24 cellular contexts compared by ENCODE assay signal in the genomic region with DNA sequence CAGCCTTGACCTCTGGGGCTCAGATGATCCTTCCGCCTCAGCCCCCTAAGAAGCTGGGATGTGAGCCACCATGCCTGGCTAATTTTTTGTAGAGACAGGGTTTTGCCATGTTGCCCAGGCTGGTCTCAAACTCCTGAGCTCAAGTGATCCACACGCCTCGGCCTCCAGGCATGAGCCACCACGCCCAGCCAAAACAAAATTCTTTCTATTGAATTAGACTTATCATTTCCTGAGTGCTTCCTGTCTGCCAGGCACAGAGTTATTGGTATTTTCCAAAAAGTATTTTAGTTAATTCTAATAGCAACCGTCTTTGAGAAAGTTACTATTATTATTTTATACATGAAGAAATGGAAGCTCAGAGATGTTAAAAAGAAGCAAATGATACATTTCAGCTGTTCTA.
"Had no signal": no experiment of that assay in that cellular context is flagged by ENCODE, and none has a peak within 500 bp of the region (broad histone marks: within the 10 kb centered on the region; RNA-seq: fewer than 3 reads in every experiment).

No MANE protein-coding gene starts in this region.

- H3K9me3 ChIP-seq: left lung, lower lobe of right lung, pancreas, prostate gland, suprapubic skin, thoracic aorta, tibial artery, upper lobe of right lung had no signal

- H3K4me3 ChIP-seq: left lung, lower lobe of right lung, pancreas, prostate gland, skin epidermis, suprapubic skin, thoracic aorta, tibial artery, upper lobe of right lung had no signal

- DNase-seq: islet precursor cell; kidney glomerular epithelial cell; left colon; left lung; lower lobe of right lung; mammary epithelial cell; mesenchymal stem cell; naive thymus-derived CD8-positive, alpha-beta T cell; pancreas; posterior cingulate gyrus; retina; right cardiac atrium; stimulated activated CD4-positive, alpha-beta T cell treated with anti-CD3 and anti-CD28 coated beads, Interleukin-4, amount 100 ng/mL, for 24 hours; stimulated activated naive CD4-positive, alpha-beta T cell; tibial artery; trophoblast cell; upper lobe of right lung had no signal

- FAIRE-seq: pancreas, urothelium cell line had no signal

- H3K27me3 ChIP-seq: left lung, pancreas, suprapubic skin, upper lobe of right lung had no signal

- H3K27ac ChIP-seq: left lung, lower lobe of right lung, pancreas, prostate gland, skin epidermis, suprapubic skin, thoracic aorta, tibial artery, upper lobe of right lung had no signal

- ATAC-seq: left colon; left lung; lower lobe of right lung; naive thymus-derived CD8-positive, alpha-beta T cell; pancreas; right cardiac atrium; sciatic nerve; stimulated activated effector memory CD8-positive, alpha-beta T cell treated with anti-CD3 and anti-CD28 coated beads, Interleukin-12 subunit alpha, Interleukin-12 subunit beta, amount 100 ng/mL, for 72 hours; upper lobe of right lung had no signal

- H3K36me3 ChIP-seq: left lung, lower lobe of right lung, pancreas, prostate gland, suprapubic skin, thoracic aorta, tibial artery, upper lobe of right lung had no signal

- H3K4me1 ChIP-seq: lower lobe of right lung, pancreas, prostate gland, suprapubic skin, tibial artery, upper lobe of right lung had no signal
